In genomic region chr5:38782185-38782584, GRCh38 we compare ENCODE assay signal across 17 cellular contexts.
DNase-seq lines count a peak whose midpoint lies in the region; ATAC-seq, FAIRE-seq and TF ChIP-seq lines count a peak whose summit lies in the region.
"Had no signal": no experiment of that assay in that cellular context is flagged by ENCODE, and none has a peak within 500 bp of the region (broad histone marks: within the 10 kb centered on the region; RNA-seq: fewer than 3 reads in every experiment).

No MANE protein-coding gene starts in this region.

- H3K27ac ChIP-seq in esophagus muscularis mucosa (replicated peaks in 1 of 4) (peak overlapping the region; percentile 58 to 72 (median 62)), small intestine (ENCODE audit: low read depth in 1 of 2, low read length in 1 of 2) (peak overlapping the region in 1 of 2 donors; percentile 66)
- H3K27ac ChIP-seq: colonic mucosa, HL-60 had no signal

- intact Hi-C loops in esophagus muscularis mucosa (cut with DNase I) = no loop called here

- peak overlapping the region; percentile 0 for H3K4me2 ChIP-seq in skeletal muscle satellite cell (ENCODE audit: low read length)

- H3K36me3 ChIP-seq in esophagus muscularis mucosa (no peaks in the 10 kb centered on the region), skeletal muscle satellite cell (ENCODE audit: insufficient read depth, low read length) (no peaks in the 10 kb centered on the region), small intestine (ENCODE audit: control insufficient read depth in 2 of 2, insufficient read depth in 2 of 2, low read length in 2 of 2) (no peaks in the 10 kb centered on the region)
- H3K36me3 ChIP-seq: colonic mucosa had no signal

- no peaks in the 10 kb centered on the region for H3K9me3 Mint-ChIP-seq in T-helper 2 cell treated with Interferon-gamma antibody and Interleukin-4, amounts not matched to agents 5 μg/mL and 100 μg/mL, for 36 hours
- H3K9me3 Mint-ChIP-seq: activated CD4-positive, alpha-beta T cell treated with anti-CD3 and anti-CD28 coated beads, Interleukin-2, amount 10 ng/mL, durations not matched to agents 7 days and 5 days had no signal

- H3K27me3 Mint-ChIP-seq in T-helper 2 cell treated with Interferon-gamma antibody and Interleukin-4, amounts not matched to agents 5 μg/mL and 100 μg/mL, for 36 hours (ENCODE audit: low read depth) = peaks cover 4% of the 10 kb centered on the region

- H3K9me3 ChIP-seq in esophagus muscularis mucosa = no peaks in the 10 kb centered on the region
- H3K9me3 ChIP-seq in skeletal muscle satellite cell (replicated peaks; ENCODE audit: low read length) = no peaks in the 10 kb centered on the region
- H3K9me3 ChIP-seq in small intestine (ENCODE audit: control insufficient read depth, low read depth) = no peaks in the 10 kb centered on the region
- H3K9me3 ChIP-seq: colonic mucosa had no signal

- H3K27ac Mint-ChIP-seq in T-helper 2 cell treated with Interferon-gamma antibody and Interleukin-4, amounts not matched to agents 5 μg/mL and 100 μg/mL, for 36 hours = no peak overlapping the region
- H3K27ac Mint-ChIP-seq: activated CD4-positive, alpha-beta T cell treated with anti-CD3 and anti-CD28 coated beads, Interleukin-2, amount 10 ng/mL, durations not matched to agents 7 days and 5 days; natural killer cell; stimulated activated naive CD8-positive, alpha-beta T cell treated with anti-CD3 and anti-CD28 coated beads, Interleukin-15, Interleukin-2, amounts not matched to agents 100 ng/mL and 50 ng/mL, for 24 hours had no signal

- no peak for FAIRE-seq in small intestine (lab: Jason Lieb, UNC)

- peak; percentile 62 for ATAC-seq in HG03469 (IDR thresholded peaks at IDR 0.05; ENCODE audit: unreplicated experiment)
- ATAC-seq in HG02840 (IDR thresholded peaks at IDR 0.05; ENCODE audit: low FRiP score, unreplicated experiment) = no peak

- H3K27me3 ChIP-seq in esophagus muscularis mucosa = no peaks in the 10 kb centered on the region
- no peaks in the 10 kb centered on the region for H3K27me3 ChIP-seq in skeletal muscle satellite cell (ENCODE audit: control insufficient read depth, insufficient read depth, low read length)
- H3K27me3 ChIP-seq in small intestine (ENCODE audit: control insufficient read depth in 2 of 2, insufficient read depth in 2 of 2, low read length in 2 of 2) = no peaks in the 10 kb centered on the region
- H3K27me3 ChIP-seq: colonic mucosa had no signal

- no peak for TF ChIP-seq CTCF in GM12865 (IDR thresholded peaks at IDR 0.05; ENCODE audit: insufficient read depth, low read depth, low read length, missing control alignments)
- TF ChIP-seq CTCF in esophagus muscularis mucosa (IDR thresholded peaks at IDR 0.05) = no peak

- H3K36me3 Mint-ChIP-seq in T-helper 2 cell treated with Interferon-gamma antibody and Interleukin-4, amounts not matched to agents 5 μg/mL and 100 μg/mL, for 36 hours (ENCODE audit: low read depth) = no peaks in the 10 kb centered on the region
- H3K36me3 Mint-ChIP-seq: natural killer cell had no signal

- peaks cover 20 to 43% (median 39%) of the 10 kb centered on the region in 4 donors for H3K4me1 ChIP-seq in esophagus muscularis mucosa
- peaks cover 23% of the 10 kb centered on the region for H3K4me1 ChIP-seq in skeletal muscle satellite cell (ENCODE audit: control insufficient read depth, insufficient read depth, low read length)
- no peaks in the 10 kb centered on the region for H3K4me1 ChIP-seq in small intestine (ENCODE audit: control insufficient read depth in 2 of 2, insufficient read depth in 1 of 2, low read depth in 1 of 2, low read length in 1 of 2)
- H3K4me1 ChIP-seq: colonic mucosa had no signal

- DNase-seq in GM12865 (ENCODE audit: low read depth) (peak; percentile 7), esophagus muscularis mucosa (ENCODE audit: extremely low spot score) (no peak), NCI-H2029 (lab: John Stamatoyannopoulos, UW) (no peak), small intestine (no peak)
- no peak for DNase-seq in T-helper 2 cell treated with Interferon-gamma antibody and Interleukin-4, amounts not matched to agents 5 μg/mL and 100 μg/mL, for 36 hours (ENCODE audit: low spot score)
- DNase-seq: activated CD4-positive, alpha-beta T cell treated with anti-CD3 and anti-CD28 coated beads, Interleukin-2, amount 10 ng/mL, durations not matched to agents 7 days and 5 days; activated naive CD4-positive, alpha-beta T cell treated with Interleukin-2 at 50 U/mL for 16 hours; colonic mucosa; GOT3; natural killer cell; NCI-H1092; stimulated activated CD4-positive, alpha-beta T cell treated with anti-CD3 and anti-CD28 coated beads, Interleukin-15, amount 100 ng/mL, for 24 hours had no signal

- TF ChIP-seq POLR2A in esophagus muscularis mucosa (IDR thresholded peaks at IDR 0.05; ENCODE audit: low read depth) = no peak

- H3K9ac ChIP-seq in skeletal muscle satellite cell (ENCODE audit: low read depth, low read length) = no peak overlapping the region

- no peak overlapping the region for H3K4me3 ChIP-seq in GM12865 (ENCODE audit: low read depth, low read length)
- no peak overlapping the region for H3K4me3 ChIP-seq in esophagus muscularis mucosa
- no peak overlapping the region for H3K4me3 ChIP-seq in skeletal muscle satellite cell (ENCODE audit: low read length)
- no peak overlapping the region for H3K4me3 ChIP-seq in small intestine (ENCODE audit: low read depth in 1 of 2, low read length in 2 of 2)
- H3K4me3 ChIP-seq: colonic mucosa had no signal

- TF ChIP-seq EP300 in esophagus muscularis mucosa (IDR thresholded peaks at IDR 0.05) = no peak

- no peaks in the 10 kb centered on the region for H3K4me1 Mint-ChIP-seq in T-helper 2 cell treated with Interferon-gamma antibody and Interleukin-4, amounts not matched to agents 5 μg/mL and 100 μg/mL, for 36 hours (ENCODE audit: low read depth)
- H3K4me1 Mint-ChIP-seq: activated CD4-positive, alpha-beta T cell treated with anti-CD3 and anti-CD28 coated beads, Interleukin-2, amount 10 ng/mL, durations not matched to agents 7 days and 5 days; natural killer cell had no signal

- H3K4me3 Mint-ChIP-seq in T-helper 2 cell treated with Interferon-gamma antibody and Interleukin-4, amounts not matched to agents 5 μg/mL and 100 μg/mL, for 36 hours = no peak overlapping the region
- H3K4me3 Mint-ChIP-seq: activated CD4-positive, alpha-beta T cell treated with anti-CD3 and anti-CD28 coated beads, Interleukin-2, amount 10 ng/mL, durations not matched to agents 7 days and 5 days; natural killer cell; stimulated activated naive CD8-positive, alpha-beta T cell treated with anti-CD3 and anti-CD28 coated beads, Interleukin-15, Interleukin-2, amounts not matched to agents 100 ng/mL and 50 ng/mL, for 24 hours had no signal
